ENCODE assay signal across 9 cellular contexts in genomic region chr1:172845371-172845770, GRCh38.
DNase-seq lines count a peak whose midpoint lies in the region; ATAC-seq, FAIRE-seq and TF ChIP-seq lines count a peak whose summit lies in the region.
"Had no signal": no experiment of that assay in that cellular context is flagged by ENCODE, and none has a peak within 500 bp of the region (broad histone marks: within the 10 kb centered on the region; RNA-seq: fewer than 3 reads in every experiment).

No MANE protein-coding gene starts in this region.

- H4K5ac ChIP-seq in H1 (ENCODE audit: insufficient read length, low read depth, low read length) = no peak overlapping the region

- no peaks in the 10 kb centered on the region for H4K20me1 ChIP-seq in H1 (replicated peaks in 1 of 2; ENCODE audit: control insufficient read depth in 1 of 2, insufficient read depth in 2 of 2, low read length in 2 of 2)

- TF ChIP-seq EP300 in H1 (IDR thresholded peaks at IDR 0.05; ENCODE audit: borderline replicate concordance in 1 of 2, low read depth in 2 of 2, low read length in 2 of 2) = no peak

- no peak overlapping the region for H3K4ac ChIP-seq in H1 (replicated peaks; ENCODE audit: insufficient read length, low read depth, low read length)

- H2AFZ ChIP-seq in H1 (ENCODE audit: low read length) = peak overlapping the region; percentile 68

- POLR2A ChIA-PET in H1 (lab: Charles Lee; ENCODE audit: partially characterized antibody) = no interaction called here

- H3K23ac ChIP-seq in H1 (ENCODE audit: insufficient read length) = no peak overlapping the region

- no peak overlapping the region for H2BK5ac ChIP-seq in H1 (ENCODE audit: low read depth, low read length)

- TF ChIP-seq POLR2A in H1 (IDR thresholded peaks at IDR 0.05; ENCODE audit: control extremely low read depth in 1 of 2, low read depth in 2 of 2, low read length in 2 of 2) = no peak

- no peak overlapping the region for H3K4me3 ChIP-seq in H1 (ENCODE audit: extremely low read depth in 1 of 4, insufficient read depth in 2 of 4, low read depth in 3 of 4, low read length in 4 of 4)
- H3K4me3 ChIP-seq: skin epidermis had no signal

- no peak overlapping the region for H2AK5ac ChIP-seq in H1 (ENCODE audit: low read depth, low read length)

- H3K79me1 ChIP-seq in H1 (ENCODE audit: low read depth, low read length) = no peaks in the 10 kb centered on the region

- H4K91ac ChIP-seq in H1 (replicated peaks; ENCODE audit: insufficient read length, low read length) = no peak overlapping the region

- no peak overlapping the region for H3K27ac ChIP-seq in H1 (ENCODE audit: low read depth, low read length)

- no peaks in the 10 kb centered on the region for H3K27me3 ChIP-seq in H1 (replicated peaks in 1 of 4; ENCODE audit: control insufficient read depth in 3 of 4, extremely low read depth in 1 of 4, insufficient read depth in 3 of 4, low read length in 3 of 4)

- 87% methylated on average over 2 of the region's 2 CpGs; no CpG with 5 or more reads in 1 of the 2 experiments for WGBS in H1 (ENCODE audit: extremely low coverage in 1 of 2, insufficient coverage in 1 of 2, insufficient read length in 1 of 2, insufficient replicate concordance in 2 of 2, low coverage in 1 of 2, low lambda C conversion rate in 2 of 2, missing lambda C conversion rate in 1 of 2), 2 experiments

- no peak overlapping the region for H3K4me2 ChIP-seq in H1 (ENCODE audit: insufficient read depth in 1 of 2, low read depth in 2 of 2, low read length in 2 of 2)

- no peaks in the 10 kb centered on the region for H3K23me2 ChIP-seq in H1 (ENCODE audit: low read depth, low read length)

- no peak overlapping the region for H3K18ac ChIP-seq in H1 (ENCODE audit: extremely low read depth, low read length)

- CTCF ChIA-PET in H1 (lab: Charles Lee; ENCODE audit: partially characterized antibody) = interaction anchor here (0.5 to 0.9 kb wide), 2 partner anchors 157 to 175 kb away, joined by 3 read pairs; no protein-coding TSS in a partner anchor

- no peak overlapping the region for H2BK15ac ChIP-seq in H1 (ENCODE audit: low read length)

- H3K36me3 ChIP-seq in H1 (ENCODE audit: control insufficient read depth in 2 of 4, insufficient read depth in 4 of 4, low read length in 3 of 4) = no peaks in the 10 kb centered on the region

- H3K4me1 ChIP-seq in H1 (replicated peaks in 1 of 4; ENCODE audit: control insufficient read depth in 3 of 4, insufficient read depth in 4 of 4, low read length in 3 of 4) = peaks cover 0 to 2% (median 0%) of the 10 kb centered on the region in 4 experiments; a peak in 2 of 7 replicates

- no peak overlapping the region for H2BK12ac ChIP-seq in H1 (ENCODE audit: low read depth, low read length)

- peak; percentile 22 for DNase-seq in activated CD4-positive, alpha-beta T cell treated with anti-CD3 and anti-CD28 coated beads, Interleukin-2, amount 50 U/mL, for 1 hour
- no peak for DNase-seq in H1 (ENCODE audit: low read depth in 1 of 2, low spot score in 2 of 2)
- peak; percentile 9 for DNase-seq in stimulated activated CD8-positive, alpha-beta memory T cell treated with anti-CD3 and anti-CD28 coated beads, Interleukin-15, amount 100 ng/mL, for 24 hours (ENCODE audit: low read depth)
- no peak for DNase-seq in germinal center (ENCODE audit: low spot score)
- no peak for DNase-seq in RKO (ENCODE audit: low spot score)
- DNase-seq in NCI-H128 (lab: John Stamatoyannopoulos, UW; ENCODE audit: unreplicated experiment) = no peak

- H2BK20ac ChIP-seq in H1 (ENCODE audit: low read length) = no peak overlapping the region

- H3K9ac ChIP-seq in H1 (replicated peaks in 1 of 4; ENCODE audit: extremely low read depth in 1 of 4, low read depth in 3 of 4, low read length in 3 of 4) = no peak overlapping the region

- H2BK120ac ChIP-seq in H1 (replicated peaks; ENCODE audit: low read depth, low read length) = no peak overlapping the region

- no peak for FAIRE-seq in H1 (lab: Jason Lieb, UNC)

- ATAC-seq in HG02798 (IDR thresholded peaks at IDR 0.05; ENCODE audit: poor library complexity, unreplicated experiment) (peak; percentile 77), HG03521 (IDR thresholded peaks at IDR 0.05; ENCODE audit: unreplicated experiment) (no peak)

- H3K9me3 ChIP-seq in H1 (ENCODE audit: insufficient read depth in 2 of 2, low read depth in 1 of 2, low read length in 1 of 2) = no peaks in the 10 kb centered on the region

- no peaks in the 10 kb centered on the region for H3K79me2 ChIP-seq in H1 (ENCODE audit: control insufficient read depth in 1 of 2, insufficient read depth in 2 of 2, low read length in 2 of 2)

- TF ChIP-seq CTCF in H1 (IDR thresholded peaks at IDR 0.05; ENCODE audit: control extremely low read depth in 1 of 3, insufficient read depth in 1 of 3, low read depth in 1 of 3, low read length in 3 of 3) = no peak

- H3K56ac ChIP-seq in H1 (replicated peaks; ENCODE audit: insufficient read length, low read depth, low read length) = no peak overlapping the region

- no peak overlapping the region for H4K8ac ChIP-seq in H1 (ENCODE audit: extremely low read depth, insufficient read depth, low read length)

- no peak overlapping the region for H3K14ac ChIP-seq in H1 (ENCODE audit: insufficient read length)

- TF ChIP-seq RAD21 in H1 (IDR thresholded peaks at IDR 0.05 in 1 of 2, conservative IDR thresholded peaks at IDR 0.05 in 1 of 2; ENCODE audit: low read depth in 2 of 2, low read length in 2 of 2) = no peak

TF ChIP-seq in H1, 55 proteins besides CTCF, POLR2A, EP300 and RAD21:
- no peak for TF ChIP-seq KDM5A (IDR thresholded peaks at IDR 0.05; ENCODE audit: low read length)
- no peak for TF ChIP-seq SIRT6 (IDR thresholded peaks at IDR 0.05; ENCODE audit: low read length)
- no peak for TF ChIP-seq SP1 (IDR thresholded peaks at IDR 0.05; ENCODE audit: low read depth, low read length)
- no peak for TF ChIP-seq TEAD4 (IDR thresholded peaks at IDR 0.05; ENCODE audit: low read depth, low read length)
- no peak for TF ChIP-seq JUN (IDR thresholded peaks at IDR 0.05; ENCODE audit: low read depth, low read length)
- no peak for TF ChIP-seq FOSL1 (IDR thresholded peaks at IDR 0.05; ENCODE audit: insufficient read depth, low read depth, low read length)
- no peak for TF ChIP-seq POLR2AphosphoS5 (IDR thresholded peaks at IDR 0.05; ENCODE audit: low read depth, low read length)

Comparison
In these comparisons a context has a peak if more than half of its experiments do, and no peak if none do; other contexts are left out.
1. DNase-seq: peak in activated CD4-positive, alpha-beta T cell treated with anti-CD3 and anti-CD28 coated beads, Interleukin-2, amount 50 U/mL, for 1 hour (single experiment) and stimulated activated CD8-positive, alpha-beta memory T cell treated with anti-CD3 and anti-CD28 coated beads, Interleukin-15, amount 100 ng/mL, for 24 hours (single experiment); none in H1 (0 of 2), germinal center (single experiment), RKO (single experiment) and NCI-H128 (single experiment).